Comparison of ENCODE assay signal across 18 cellular contexts in genomic region chr1:180765156-180765555, GRCh38.
A peak's percentile ranks its signal among the peaks of the same experiment; 100 is the strongest.
DNase-seq lines count a peak whose midpoint lies in the region; ATAC-seq and TF ChIP-seq lines count a peak whose summit lies in the region.
"Had no signal": no experiment of that assay in that cellular context is flagged by ENCODE, and none has a peak within 500 bp of the region (broad histone marks: within the 10 kb centered on the region; RNA-seq: fewer than 3 reads in every experiment).

No MANE protein-coding gene starts in this region.

- no peaks in the 10 kb centered on the region for H3K27me3 Mint-ChIP-seq in nephron progenitor cell (ENCODE audit: low read depth, poor library complexity)
- no peaks in the 10 kb centered on the region for H3K27me3 Mint-ChIP-seq in activated CD4-positive, alpha-beta T cell treated with anti-CD3 and anti-CD28 coated beads for 36 hours

- no peak overlapping the region for H3K4me2 ChIP-seq in fibroblast of lung (ENCODE audit: extremely low read depth, insufficient read depth, low read length)

- no peak overlapping the region for H3K4me3 ChIP-seq in fibroblast of lung (replicated peaks in 1 of 4; ENCODE audit: control extremely low read depth in 1 of 4, insufficient read depth in 1 of 4, low read depth in 3 of 4, low read length in 4 of 4)

- no peaks in the 10 kb centered on the region for H4K20me1 ChIP-seq in fibroblast of lung (ENCODE audit: control insufficient read depth, extremely low read depth, insufficient read depth, low read length)

- H3K36me3 ChIP-seq in fibroblast of lung (ENCODE audit: control insufficient read depth, insufficient read depth, low read length): no peaks in the 10 kb centered on the region

- H3K4me1 ChIP-seq in fibroblast of lung (ENCODE audit: control insufficient read depth, extremely low read depth, insufficient read depth, low read length): no peaks in the 10 kb centered on the region

- H3K9me3 ChIP-seq in fibroblast of lung (ENCODE audit: control insufficient read depth, insufficient read depth, low read depth, low read length): no peaks in the 10 kb centered on the region

- no peak overlapping the region for H3K4me3 Mint-ChIP-seq in nephron progenitor cell
- H3K4me3 Mint-ChIP-seq in activated CD4-positive, alpha-beta T cell treated with anti-CD3 and anti-CD28 coated beads for 36 hours: no peak overlapping the region

- no peak for ATAC-seq in GM19452 (IDR thresholded peaks at IDR 0.05; ENCODE audit: unreplicated experiment)
- no peak for ATAC-seq in activated CD4-positive, alpha-beta T cell treated with anti-CD3 and anti-CD28 coated beads for 36 hours

- no peak overlapping the region for H2AFZ ChIP-seq in fibroblast of lung (ENCODE audit: low read length)

- H3K27ac ChIP-seq in fibroblast of lung (ENCODE audit: insufficient read depth, low read length): no peak overlapping the region
- H3K27ac ChIP-seq: RWPE1 had no signal

- intact Hi-C loops in activated CD4-positive, alpha-beta T cell treated with anti-CD3 and anti-CD28 coated beads for 36 hours (cut with DNase I, micrococcal nuclease): no loop called here

- DNase-seq in HCEC 1CT (peak; percentile 16), amniotic epithelial cell (ENCODE audit: low read depth) (peak; percentile 9), fibroblast of lung (ENCODE audit: low read depth in 2 of 2) (peak; percentile 33 to 43), nephron progenitor cell (no peak), MV-4-11 (lab: John Stamatoyannopoulos, UW) (no peak), activated gamma-delta T cell treated with Interleukin-2 at 50 U/mL for 16 hours (no peak)
- DNase-seq in activated CD4-positive, alpha-beta T cell treated with anti-CD3 and anti-CD28 coated beads for 36 hours: no peak
- DNase-seq: C1 segment of cervical spinal cord, DND-41, GF-D8, Kasumi-1, NCI-H187 treated with DMSO at 0.1 percent for 48 hours, NCI-H345, NCI-H748 treated with DMSO at 0.1 percent for 48 hours, OCI-M1, SW 1271 had no signal

- no peak overlapping the region for H3K9ac ChIP-seq in fibroblast of lung (ENCODE audit: insufficient read depth, low read length)

- POLR2A ChIA-PET in activated CD4-positive, alpha-beta T cell treated with anti-CD3 and anti-CD28 coated beads for 36 hours (lab: Charles Lee): no interaction called here

- H3K36me3 Mint-ChIP-seq in nephron progenitor cell (ENCODE audit: low read depth): peaks cover 4% of the 10 kb centered on the region
- H3K36me3 Mint-ChIP-seq in activated CD4-positive, alpha-beta T cell treated with anti-CD3 and anti-CD28 coated beads for 36 hours (ENCODE audit: low read depth): peaks cover 2% of the 10 kb centered on the region

- peak overlapping the region; percentile 51 for H3K27ac Mint-ChIP-seq in nephron progenitor cell
- no peak overlapping the region for H3K27ac Mint-ChIP-seq in activated CD4-positive, alpha-beta T cell treated with anti-CD3 and anti-CD28 coated beads for 36 hours

- H3K9me3 Mint-ChIP-seq in nephron progenitor cell: peaks cover 9% of the 10 kb centered on the region
- peaks cover 2% of the 10 kb centered on the region for H3K9me3 Mint-ChIP-seq in activated CD4-positive, alpha-beta T cell treated with anti-CD3 and anti-CD28 coated beads for 36 hours (ENCODE audit: low read depth)

- no peaks in the 10 kb centered on the region for H3K4me1 Mint-ChIP-seq in nephron progenitor cell
- H3K4me1 Mint-ChIP-seq in activated CD4-positive, alpha-beta T cell treated with anti-CD3 and anti-CD28 coated beads for 36 hours: peaks cover 3% of the 10 kb centered on the region

- H3K27me3 ChIP-seq in fibroblast of lung (ENCODE audit: control insufficient read depth, insufficient read depth, low read length): no peaks in the 10 kb centered on the region

- no peaks in the 10 kb centered on the region for H3K79me2 ChIP-seq in fibroblast of lung (ENCODE audit: control insufficient read depth, insufficient read depth, low read length)

- CTCF ChIA-PET in activated CD4-positive, alpha-beta T cell treated with anti-CD3 and anti-CD28 coated beads for 36 hours (lab: Charles Lee): no interaction called here

- TF ChIP-seq CTCF in fibroblast of lung (conservative IDR thresholded peaks at IDR 0.05 in 1 of 2, IDR thresholded peaks at IDR 0.05 in 1 of 2; ENCODE audit: low read depth in 1 of 2, low read length in 2 of 2) (no peak), nephron progenitor cell (IDR thresholded peaks at IDR 0.05) (no peak)

Comparison
In these comparisons a context has a peak if more than half of its experiments do, and no peak if none do; other contexts are left out.
1. DNase-seq: peak in HCEC 1CT (single experiment), amniotic epithelial cell (single experiment) and fibroblast of lung (2 of 2); none in nephron progenitor cell (single experiment), MV-4-11 (single experiment), activated gamma-delta T cell treated with Interleukin-2 at 50 U/mL for 16 hours (single experiment) and activated CD4-positive, alpha-beta T cell treated with anti-CD3 and anti-CD28 coated beads for 36 hours (single experiment).